Comparison of ENCODE assay signal across 8 cellular contexts in the genomic region with DNA sequence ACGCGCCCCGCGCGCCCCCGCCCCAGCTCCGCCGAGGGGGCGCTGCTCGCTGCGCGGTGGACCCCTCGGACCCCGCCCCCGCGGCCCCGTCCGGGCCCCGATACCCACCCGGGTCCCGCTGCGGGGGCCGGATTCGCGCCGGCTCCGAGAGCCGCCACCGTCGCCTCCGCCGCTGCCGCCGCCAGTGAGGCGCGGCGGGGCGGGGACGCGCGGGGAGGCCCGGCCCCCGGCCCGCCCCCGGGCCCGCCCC. TPM values are rescaled to one million over a fixed set of nuclear protein-coding genes. Genes with fewer than 3 reads are reported as not detected.
A peak's percentile ranks its signal among the peaks of the same experiment; 100 is the strongest.
DNase-seq lines count a peak whose midpoint lies in the region; ATAC-seq, FAIRE-seq and TF ChIP-seq lines count a peak whose summit lies in the region.

A gene with protein sequence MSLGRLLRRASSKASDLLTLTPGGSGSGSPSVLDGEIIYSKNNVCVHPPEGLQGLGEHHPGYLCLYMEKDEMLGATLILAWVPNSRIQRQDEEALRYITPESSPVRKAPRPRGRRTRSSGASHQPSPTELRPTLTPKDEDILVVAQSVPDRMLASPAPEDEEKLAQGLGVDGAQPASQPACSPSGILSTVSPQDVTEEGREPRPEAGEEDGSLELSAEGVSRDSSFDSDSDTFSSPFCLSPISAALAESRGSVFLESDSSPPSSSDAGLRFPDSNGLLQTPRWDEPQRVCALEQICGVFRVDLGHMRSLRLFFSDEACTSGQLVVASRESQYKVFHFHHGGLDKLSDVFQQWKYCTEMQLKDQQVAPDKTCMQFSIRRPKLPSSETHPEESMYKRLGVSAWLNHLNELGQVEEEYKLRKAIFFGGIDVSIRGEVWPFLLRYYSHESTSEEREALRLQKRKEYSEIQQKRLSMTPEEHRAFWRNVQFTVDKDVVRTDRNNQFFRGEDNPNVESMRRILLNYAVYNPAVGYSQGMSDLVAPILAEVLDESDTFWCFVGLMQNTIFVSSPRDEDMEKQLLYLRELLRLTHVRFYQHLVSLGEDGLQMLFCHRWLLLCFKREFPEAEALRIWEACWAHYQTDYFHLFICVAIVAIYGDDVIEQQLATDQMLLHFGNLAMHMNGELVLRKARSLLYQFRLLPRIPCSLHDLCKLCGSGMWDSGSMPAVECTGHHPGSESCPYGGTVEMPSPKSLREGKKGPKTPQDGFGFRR (minus strand): TSS at position 186 of the 250 bp plus-strand sequence. CDS start 22,325 bp downstream, outside the sequence.

- POLR2A ChIA-PET in GM12878 (lab: Charles Lee), result no interaction called here

- TF ChIP-seq POLR2A in GM12878 (IDR thresholded peaks at IDR 0.05; ENCODE audit: low read depth, low read length), result no peak

- intact Hi-C loops in GM12878 (cut with micrococcal nuclease; ENCODE audit: unreplicated experiment), result no loop called here

- no TSS peak for BruUV-seq in GM12878 (replicated peaks; lab: Mats Ljungman, UMichigan)

- no peak for FAIRE-seq in GM12878 (lab: Jason Lieb, UNC)

- H3K4me3 ChIP-seq in GM12878, result peak within 1 kb of the TSS; percentile 74; the same call in 1 of the 2 replicates

- in situ Hi-C loops in GM12878 (cut with MboI), result no loop called here

- no peaks in the 10 kb centered on the region for H3K36me3 ChIP-seq in GM12878 (ENCODE audit: control insufficient read depth in 2 of 2, insufficient read depth in 2 of 2, low read length in 1 of 2)

- TF ChIP-seq CTCF in GM12878 (IDR thresholded peaks at IDR 0.05 in 2 of 3, conservative IDR thresholded peaks at IDR 0.05 in 1 of 3; ENCODE audit: control insufficient read depth in 2 of 3, extremely low read depth in 1 of 3, insufficient read depth in 1 of 3, low read depth in 3 of 3, low read length in 3 of 3), result no peak
- TF ChIP-seq CTCF in subcutaneous adipose tissue (IDR thresholded peaks at IDR 0.05; ENCODE audit: low read depth), result no peak

- SMC1A ChIA-PET in GM12878 (lab: Charles Lee; ENCODE audit: uncharacterized antibody, unreplicated experiment), result no interaction called here

- no peaks in the 10 kb centered on the region for H3K79me2 ChIP-seq in GM12878 (ENCODE audit: control insufficient read depth, insufficient read depth, low read length)

- H3K9me3 ChIP-seq in GM12878 (replicated peaks; ENCODE audit: control insufficient read depth, insufficient read depth, low read length), result no peaks in the 10 kb centered on the region

- peaks cover 3 to 4% of the 10 kb centered on the region in 2 experiments; a peak in 3 of 4 replicates for H3K27me3 ChIP-seq in GM12878 (replicated peaks in 1 of 2; ENCODE audit: control insufficient read depth in 2 of 2, insufficient read depth in 2 of 2, low read length in 1 of 2)
- no peaks in the 10 kb centered on the region for H3K27me3 ChIP-seq in layer of hippocampus (ENCODE audit: control insufficient read depth, insufficient read depth, low read length)

- peak within 1 kb of the TSS; percentile 66 for H2AFZ ChIP-seq in GM12878 (ENCODE audit: control insufficient read depth, low read depth, low read length)

- ATAC-seq in GM12878, result no peak

- peak; percentile 25 for DNase-seq in stimulated activated CD8-positive, alpha-beta memory T cell treated with anti-CD3 and anti-CD28 coated beads, Interleukin-15, amount 100 ng/mL, for 24 hours (ENCODE audit: low read depth)
- DNase-seq in stimulated activated CD8-positive, alpha-beta memory T cell treated with anti-CD3 and anti-CD28 coated beads, Interleukin-4, amount 100 ng/mL, for 48 hours, result no peak
- DNase-seq in GM12878 (ENCODE audit: low read depth, low spot score) (no peak), MV-4-11 (lab: John Stamatoyannopoulos, UW) (no peak), GM03348 (ENCODE audit: low spot score) (no peak)
- DNase-seq in stimulated activated CD4-positive, alpha-beta T cell treated with anti-CD3 and anti-CD28 coated beads, Interleukin-4, amount 100 ng/mL, for 24 hours, result no peak

- no peak within 1 kb of the TSS for H3K27ac ChIP-seq in GM12878 (ENCODE audit: control insufficient read depth, insufficient read depth)
- H3K27ac ChIP-seq in layer of hippocampus (ENCODE audit: low read depth, low read length), result peak within 1 kb of the TSS; percentile 30

- H3K9ac ChIP-seq in GM12878 (ENCODE audit: control insufficient read depth, insufficient read depth, low read length), result no peak within 1 kb of the TSS; the same call in 1 of the 2 replicates

- RAD21 ChIA-PET in GM12878 (lab: Charles Lee; ENCODE audit: unreplicated experiment), result no interaction called here

- WGBS in GM12878 (ENCODE audit: insufficient coverage, insufficient replicate concordance, low lambda C conversion rate, missing lambda C conversion rate), result 0% methylated on average over 4 of the region's 46 CpGs

- peak within 1 kb of the TSS; percentile 89 for H3K4me2 ChIP-seq in GM12878 (ENCODE audit: control insufficient read depth, insufficient read depth)

- no peak for TF ChIP-seq EP300 in GM12878 (IDR thresholded peaks at IDR 0.05; ENCODE audit: borderline replicate concordance in 1 of 2, control insufficient read depth in 1 of 2, low read depth in 2 of 2, low read length in 2 of 2)

- no peak for TF ChIP-seq RAD21 in GM12878 (IDR thresholded peaks at IDR 0.05; ENCODE audit: insufficient read depth, low read depth, low read length)

- CTCF ChIA-PET in GM12878 (lab: Yijun Ruan, JAX), result no interaction called here

- no peaks in the 10 kb centered on the region; the same call in 1 of the 2 replicates for H4K20me1 ChIP-seq in GM12878 (ENCODE audit: control insufficient read depth, insufficient read depth)

- no peaks in the 10 kb centered on the region for H3K4me1 ChIP-seq in GM12878 (ENCODE audit: control insufficient read depth, insufficient read depth, low read length)

TF ChIP-seq in GM12878, 131 proteins besides CTCF, POLR2A, EP300 and RAD21:
- TF ChIP-seq, protein P1, sequence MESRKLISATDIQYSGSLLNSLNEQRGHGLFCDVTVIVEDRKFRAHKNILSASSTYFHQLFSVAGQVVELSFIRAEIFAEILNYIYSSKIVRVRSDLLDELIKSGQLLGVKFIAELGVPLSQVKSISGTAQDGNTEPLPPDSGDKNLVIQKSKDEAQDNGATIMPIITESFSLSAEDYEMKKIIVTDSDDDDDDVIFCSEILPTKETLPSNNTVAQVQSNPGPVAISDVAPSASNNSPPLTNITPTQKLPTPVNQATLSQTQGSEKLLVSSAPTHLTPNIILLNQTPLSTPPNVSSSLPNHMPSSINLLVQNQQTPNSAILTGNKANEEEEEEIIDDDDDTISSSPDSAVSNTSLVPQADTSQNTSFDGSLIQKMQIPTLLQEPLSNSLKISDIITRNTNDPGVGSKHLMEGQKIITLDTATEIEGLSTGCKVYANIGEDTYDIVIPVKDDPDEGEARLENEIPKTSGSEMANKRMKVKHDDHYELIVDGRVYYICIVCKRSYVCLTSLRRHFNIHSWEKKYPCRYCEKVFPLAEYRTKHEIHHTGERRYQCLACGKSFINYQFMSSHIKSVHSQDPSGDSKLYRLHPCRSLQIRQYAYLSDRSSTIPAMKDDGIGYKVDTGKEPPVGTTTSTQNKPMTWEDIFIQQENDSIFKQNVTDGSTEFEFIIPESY (IDR thresholded peaks at IDR 0.05), result no peak
- TF ChIP-seq, protein P2, sequence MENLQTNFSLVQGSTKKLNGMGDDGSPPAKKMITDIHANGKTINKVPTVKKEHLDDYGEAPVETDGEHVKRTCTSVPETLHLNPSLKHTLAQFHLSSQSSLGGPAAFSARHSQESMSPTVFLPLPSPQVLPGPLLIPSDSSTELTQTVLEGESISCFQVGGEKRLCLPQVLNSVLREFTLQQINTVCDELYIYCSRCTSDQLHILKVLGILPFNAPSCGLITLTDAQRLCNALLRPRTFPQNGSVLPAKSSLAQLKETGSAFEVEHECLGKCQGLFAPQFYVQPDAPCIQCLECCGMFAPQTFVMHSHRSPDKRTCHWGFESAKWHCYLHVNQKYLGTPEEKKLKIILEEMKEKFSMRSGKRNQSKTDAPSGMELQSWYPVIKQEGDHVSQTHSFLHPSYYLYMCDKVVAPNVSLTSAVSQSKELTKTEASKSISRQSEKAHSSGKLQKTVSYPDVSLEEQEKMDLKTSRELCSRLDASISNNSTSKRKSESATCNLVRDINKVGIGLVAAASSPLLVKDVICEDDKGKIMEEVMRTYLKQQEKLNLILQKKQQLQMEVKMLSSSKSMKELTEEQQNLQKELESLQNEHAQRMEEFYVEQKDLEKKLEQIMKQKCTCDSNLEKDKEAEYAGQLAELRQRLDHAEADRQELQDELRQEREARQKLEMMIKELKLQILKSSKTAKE (IDR thresholded peaks at IDR 0.05; ENCODE audit: low read depth, poor library complexity, severe bottlenecking), result no peak
- TF ChIP-seq TCF7 (IDR thresholded peaks at IDR 0.05; ENCODE audit: borderline replicate concordance) (no peak), EED (IDR thresholded peaks at IDR 0.05; ENCODE audit: low read depth) (no peak), SMARCA5 (IDR thresholded peaks at IDR 0.05) (no peak)
TF ChIP-seq in GM12878: peak in this region for 0.

RNA-seq across cellular contexts. Expression of the gene that starts here (rescaled TPM):
- total RNA-seq in GM12878 (2013; cell fraction: nucleolus; rRNA removed), result 0.25 and 0.32 TPM in 2 replicates
- total RNA-seq in GM12878 (2014; rRNA removed) (0.05 and 0.06 TPM in 2 replicates), GM12878 (2014; rRNA removed; fragmentation: Illumina TruSeq; extraction: Trizol) (0.04 TPM in 1 of 2 replicates, not detected in the other), GM12878 (2021) (0.10 and 0.13 TPM in 2 replicates), subcutaneous adipose tissue (100 to 1,000 TPM in 1 of 4 donors, 10 to 100 TPM in 3; 43.5 to 115 (median 60.5) TPM)
- polyA plus RNA-seq in GM12878 (2011; ENCODE audit: low read depth), result 0.09 TPM
- polyA plus RNA-seq in GM12878 (2011; rRNA removed) (0.06 and 0.11 TPM in 2 replicates), GM12878 (2014; fragmentation: Illumina TruSeq; extraction: Trizol) (not detected in 2 replicates), GM12878 (2014; fragmentation: Nextera tagmentation; extraction: Ambion mirVana) (not detected), GM12878 (2014; rRNA removed) (0.01 TPM in 2 replicates), GM12878 (2016; fragmentation: Nextera tagmentation; extraction: Ambion mirVana) (under 1 TPM; 0.05 to 0.13 TPM)
- polyA plus RNA-seq in GM12878 (2011; cell fraction: cytosol; rRNA removed), result 0.03 and 0.17 TPM in 2 replicates
- polyA plus RNA-seq in GM12878 (2011; cell fraction: nucleus; rRNA removed), result 0.15 and 0.21 TPM in 2 replicates
- 0.09 and 0.13 TPM in 2 replicates for polyA plus RNA-seq in GM12878 (2012)
- 0.15 and 0.37 TPM in 2 replicates for polyA minus RNA-seq in GM12878 (2011; rRNA and poly(A)+ RNA removed)
- 0.21 TPM in 1 of 2 replicates, not detected in the other for polyA minus RNA-seq in GM12878 (2011; cell fraction: cytosol; rRNA and poly(A)+ RNA removed)
- polyA minus RNA-seq in GM12878 (2011; cell fraction: nucleus; rRNA and poly(A)+ RNA removed), result 0.12 and 0.19 TPM in 2 replicates

Comparison
In these comparisons a context has a peak if more than half of its experiments do, and no peak if none do; other contexts are left out.
1. RNA of the gene that starts here (total RNA-seq): 43.5 to 115 TPM in subcutaneous adipose tissue; 0.04 to 0.32 TPM in GM12878; every median in the first group is over 10 times any median in the second.